In genomic region chr7:24138366-24138765, GRCh38 we compare ENCODE assay signal across 23 cellular contexts.
"Had no signal": no experiment of that assay in that cellular context is flagged by ENCODE, and none has a peak within 500 bp of the region (broad histone marks: within the 10 kb centered on the region; RNA-seq: fewer than 3 reads in every experiment).

No MANE protein-coding gene starts in this region.

- H3K27me3 ChIP-seq: adrenal gland, ascending aorta, neural progenitor cell, right atrium auricular region, tibial nerve had no signal

- H3K9me3 ChIP-seq: adrenal gland, ascending aorta, right atrium auricular region, tibial nerve had no signal

- H3K4me3 ChIP-seq: adrenal gland, ascending aorta, neural progenitor cell, right atrium auricular region, tibial nerve had no signal

- DNase-seq: activated CD4-positive, alpha-beta T cell treated with anti-CD3 and anti-CD28 coated beads for 48 hours; activated CD4-positive, alpha-beta T cell treated with anti-CD3 and anti-CD28 coated beads, Interleukin-2, amount 50 U/mL, for 48 hours; activated CD8-positive, alpha-beta memory T cell treated with anti-CD3 and anti-CD28 coated beads for 24 hours; activated effector memory CD4-positive, alpha-beta T cell treated with Interleukin-2 at 50 U/mL for 16 hours; activated naive CD4-positive, alpha-beta T cell treated with anti-CD3 and anti-CD28 coated beads for 36 hours; activated naive CD8-positive, alpha-beta T cell treated with anti-CD3 and anti-CD28 coated beads for 36 hours; adrenal gland; central memory CD4-positive, alpha-beta T cell; hypothalamus; immature natural killer cell; kidney; left colon; midbrain; natural killer cell; occipital lobe; stimulated activated CD4-positive, alpha-beta T cell treated with anti-CD3 and anti-CD28 coated beads, Interleukin-2, amount 100 ng/mL, for 48 hours; stimulated activated naive CD4-positive, alpha-beta T cell treated with Interleukin-2 at 50 U/mL for 16 hours; WERI-Rb-1 had no signal

- H3K27ac ChIP-seq: adrenal gland, ascending aorta, neural progenitor cell, right atrium auricular region, tibial nerve, WERI-Rb-1 had no signal

- H3K4me1 ChIP-seq: adrenal gland, ascending aorta, right atrium auricular region, tibial nerve had no signal

- H3K36me3 ChIP-seq: adrenal gland, ascending aorta, neural progenitor cell, right atrium auricular region, tibial nerve, WERI-Rb-1 had no signal

- ATAC-seq: activated CD4-positive, CD25-positive, alpha-beta regulatory T cell treated with anti-CD3 and anti-CD28 coated beads, Interleukin-2, amount 50 U/mL, for 24 hours; left colon; natural killer cell had no signal
